In genomic region chr11:126893796-126894195, GRCh38 we compare ENCODE assay signal across 12 cellular contexts.
"Had no signal": no experiment of that assay in that cellular context is flagged by ENCODE, and none has a peak within 500 bp of the region (broad histone marks: within the 10 kb centered on the region; RNA-seq: fewer than 3 reads in every experiment).

No MANE protein-coding gene starts in this region.

- H3K27me3 ChIP-seq: cardiac muscle cell, tibial artery had no signal

- H3K4me3 ChIP-seq: cardiac muscle cell, esophagus muscularis mucosa, lower lobe of right lung, tibial artery had no signal

- H3K27ac Mint-ChIP-seq: activated CD4-positive, alpha-beta T cell treated with anti-CD3 and anti-CD28 coated beads, Interleukin-2, amount 10 ng/mL, durations not matched to agents 7 days and 5 days; T-cell had no signal

- H3K27ac ChIP-seq: cardiac muscle cell, esophagus muscularis mucosa, lower lobe of right lung, parathyroid adenoma, tibial artery had no signal

- H3K4me1 Mint-ChIP-seq: naive B cell, T-cell had no signal

- DNase-seq: activated CD4-positive, alpha-beta T cell treated with anti-CD3 and anti-CD28 coated beads, Interleukin-2, amount 10 ng/mL, durations not matched to agents 7 days and 5 days; activated naive CD4-positive, alpha-beta T cell; foreskin fibroblast; glutamatergic neuron; lower lobe of right lung; naive B cell; stimulated activated CD4-positive, alpha-beta T cell treated with anti-CD3 and anti-CD28 coated beads, Interleukin-4, amount 100 ng/mL, for 4 hours; T-cell; tibial artery had no signal

- H3K4me3 Mint-ChIP-seq: activated CD4-positive, alpha-beta T cell treated with anti-CD3 and anti-CD28 coated beads, Interleukin-2, amount 10 ng/mL, durations not matched to agents 7 days and 5 days; naive B cell; T-cell had no signal

- ATAC-seq: lower lobe of right lung, T-cell had no signal

- H3K4me1 ChIP-seq: parathyroid adenoma, tibial artery had no signal

- H3K36me3 ChIP-seq: cardiac muscle cell, esophagus muscularis mucosa, lower lobe of right lung, tibial artery had no signal

- H3K36me3 Mint-ChIP-seq: naive B cell, T-cell had no signal
